Comparison of ENCODE assay signal across 21 cellular contexts in genomic region chr5:131475416-131476045, GRCh38.
DNase-seq lines count a peak whose midpoint lies in the region; FAIRE-seq and TF ChIP-seq lines count a peak whose summit lies in the region.
"Had no signal": no experiment of that assay in that cellular context is flagged by ENCODE, and none has a peak within 500 bp of the region (broad histone marks: within the 10 kb centered on the region; RNA-seq: fewer than 3 reads in every experiment).

No MANE protein-coding gene starts in this region.

- peak overlapping the region in 1 of 2 experiments; percentile 79; a peak in 2 of 4 replicates for H3K27ac ChIP-seq in SK-N-SH (ENCODE audit: low read depth in 2 of 2, low read length in 1 of 2)
- H3K27ac ChIP-seq in endothelial cell of umbilical vein (ENCODE audit: insufficient read depth, low read depth, low read length): no peak overlapping the region
- H3K27ac ChIP-seq in osteoblast (ENCODE audit: low read depth, low read length): peak overlapping the region; percentile 78
- H3K27ac ChIP-seq in WERI-Rb-1: no peak overlapping the region
- H3K27ac ChIP-seq: BLaER1 treated with 17β-estradiol and CSF1 and Interleukin-3, amounts not matched to agents 10 nM and 100 nM had no signal

- intact Hi-C loops in endothelial cell of umbilical vein (cut with micrococcal nuclease): no loop called here

- no peaks in the 10 kb centered on the region for H4K20me1 ChIP-seq in SK-N-SH (ENCODE audit: insufficient read depth)
- no peaks in the 10 kb centered on the region for H4K20me1 ChIP-seq in endothelial cell of umbilical vein (replicated peaks; ENCODE audit: control insufficient read depth, extremely low read depth, insufficient read depth, low read length)
- H4K20me1 ChIP-seq in osteoblast (ENCODE audit: insufficient read depth, low read length): no peaks in the 10 kb centered on the region
- H4K20me1 ChIP-seq: BLaER1 treated with 17β-estradiol and CSF1 and Interleukin-3, amounts not matched to agents 10 nM and 100 nM had no signal

- H3K9me2 ChIP-seq in SK-N-SH: no peaks in the 10 kb centered on the region

- H3K9me1 ChIP-seq in endothelial cell of umbilical vein (replicated peaks; ENCODE audit: control insufficient read depth, extremely low read depth, insufficient read depth, low read length): no peaks in the 10 kb centered on the region

- H3K4me2 ChIP-seq in SK-N-SH (0 out of 2 replicates have a peak overlapping the region, but pooled peaks have one; percentile 23), endothelial cell of umbilical vein (ENCODE audit: insufficient read depth, low read length) (peak overlapping the region; percentile 27), osteoblast (ENCODE audit: insufficient read depth, low read length) (peak overlapping the region; percentile 61)
- H3K4me2 ChIP-seq: BLaER1 treated with 17β-estradiol and CSF1 and Interleukin-3, amounts not matched to agents 10 nM and 100 nM had no signal

- dilution Hi-C loops in endothelial cell of umbilical vein (cut with MboI; ENCODE audit: extremely low pct_ligation_motif_present, low sequenced_read_pairs): no loop called here

- no peaks in the 10 kb centered on the region for H3K9me3 ChIP-seq in SK-N-SH
- no peaks in the 10 kb centered on the region for H3K9me3 ChIP-seq in endothelial cell of umbilical vein (replicated peaks; ENCODE audit: control insufficient read depth, insufficient read depth, low read length)
- no peaks in the 10 kb centered on the region for H3K9me3 ChIP-seq in osteoblast (ENCODE audit: low read depth, low read length)
- no peaks in the 10 kb centered on the region for H3K9me3 ChIP-seq in WERI-Rb-1 (ENCODE audit: severe bottlenecking)
- H3K9me3 ChIP-seq: BLaER1 treated with 17β-estradiol and CSF1 and Interleukin-3, amounts not matched to agents 10 nM and 100 nM had no signal

- peak overlapping the region; percentile 35; the same call in 1 of the 2 replicates for H3K9ac ChIP-seq in SK-N-SH
- H3K9ac ChIP-seq in endothelial cell of umbilical vein (replicated peaks; ENCODE audit: extremely low read depth, insufficient read depth, low read length): no peak overlapping the region
- H3K9ac ChIP-seq: BLaER1 treated with 17β-estradiol and CSF1 and Interleukin-3, amounts not matched to agents 10 nM and 100 nM had no signal

- no TSS peak for BruUV-seq in endothelial cell of umbilical vein (replicated peaks; lab: Mats Ljungman, UMichigan)

- no peak for TF ChIP-seq POLR2A in endothelial cell of umbilical vein (IDR thresholded peaks at IDR 0.05; ENCODE audit: low read depth, low read length)

- 82% methylated on average over 3 of the region's 3 CpGs for WGBS in SK-N-SH (ENCODE audit: low lambda C conversion rate)

- no peak for TF ChIP-seq CTCF in SK-N-SH (IDR thresholded peaks at IDR 0.05)
- no peak for TF ChIP-seq CTCF in endothelial cell of umbilical vein (IDR thresholded peaks at IDR 0.05; ENCODE audit: extremely low read depth in 1 of 2, insufficient read depth in 1 of 2, low read depth in 1 of 2, low read length in 2 of 2)
- TF ChIP-seq CTCF in osteoblast (IDR thresholded peaks at IDR 0.05; ENCODE audit: extremely low read depth, low read depth, low read length): no peak
- TF ChIP-seq CTCF in WERI-Rb-1 (IDR thresholded peaks at IDR 0.05; ENCODE audit: low read depth, low read length): no peak

- no peak for TF ChIP-seq EP300 in SK-N-SH (IDR thresholded peaks at IDR 0.05; ENCODE audit: borderline replicate concordance in 1 of 2, low read depth in 1 of 2, low read length in 1 of 2)

- H3K27me3 ChIP-seq in SK-N-SH (ENCODE audit: insufficient read depth): no peaks in the 10 kb centered on the region
- no peaks in the 10 kb centered on the region for H3K27me3 ChIP-seq in endothelial cell of umbilical vein (ENCODE audit: control insufficient read depth in 2 of 2, insufficient read depth in 2 of 2, low read length in 2 of 2)
- no peaks in the 10 kb centered on the region for H3K27me3 ChIP-seq in osteoblast (ENCODE audit: insufficient read depth, low read length)
- no peaks in the 10 kb centered on the region for H3K27me3 ChIP-seq in WERI-Rb-1 (ENCODE audit: insufficient read depth, low read depth, severe bottlenecking)
- H3K27me3 ChIP-seq: BLaER1 treated with 17β-estradiol and CSF1 and Interleukin-3, amounts not matched to agents 10 nM and 100 nM had no signal

- H2AFZ ChIP-seq in SK-N-SH (ENCODE audit: low read depth) (peak overlapping the region; percentile 9; the same call in 1 of the 2 replicates), endothelial cell of umbilical vein (ENCODE audit: low read depth, low read length) (no peak overlapping the region), osteoblast (ENCODE audit: low read length) (no peak overlapping the region)

- H3K36me3 ChIP-seq in SK-N-SH (replicated peaks in 1 of 2; ENCODE audit: control insufficient read depth in 1 of 2, insufficient read depth in 2 of 2, low read length in 1 of 2): peaks cover 8 to 21% of the 10 kb centered on the region in 2 experiments
- peaks cover 0 to 2% of the 10 kb centered on the region in 2 experiments for H3K36me3 ChIP-seq in endothelial cell of umbilical vein (ENCODE audit: control insufficient read depth in 2 of 2, extremely low read depth in 1 of 2, insufficient read depth in 2 of 2, low read length in 2 of 2)
- H3K36me3 ChIP-seq in osteoblast (ENCODE audit: insufficient read depth, low read length): peaks cover 3% of the 10 kb centered on the region
- peaks cover 16% of the 10 kb centered on the region for H3K36me3 ChIP-seq in WERI-Rb-1

- CTCF ChIA-PET in SK-N-SH (lab: Yijun Ruan, JAX) (no interaction called here), endothelial cell of umbilical vein (lab: Charles Lee) (interaction anchor here (0.9 kb wide), 1 partner anchor 46 kb away, joined by 3 read pairs; no protein-coding TSS in a partner anchor)

- no peak for TF ChIP-seq RAD21 in SK-N-SH (IDR thresholded peaks at IDR 0.05; ENCODE audit: low read length)

- H3F3A ChIP-seq in SK-N-SH (replicated peaks; ENCODE audit: insufficient read depth): peaks cover 13% of the 10 kb centered on the region

- no peak overlapping the region for H3K4me3 ChIP-seq in SK-N-SH (ENCODE audit: low read depth in 2 of 2, low read length in 1 of 2)
- H3K4me3 ChIP-seq in endothelial cell of umbilical vein (replicated peaks in 1 of 3; ENCODE audit: insufficient read depth in 1 of 3, low read depth in 1 of 3, low read length in 3 of 3): no peak overlapping the region
- no peak overlapping the region for H3K4me3 ChIP-seq in osteoblast (ENCODE audit: insufficient read depth, low read length)
- no peak overlapping the region for H3K4me3 ChIP-seq in WERI-Rb-1 (ENCODE audit: low read depth, low read length)
- H3K4me3 ChIP-seq: BLaER1 treated with 17β-estradiol and CSF1 and Interleukin-3, amounts not matched to agents 10 nM and 100 nM had no signal

- POLR2A ChIA-PET in SK-N-SH (lab: Yijun Ruan, JAX): no interaction called here
- POLR2A ChIA-PET in endothelial cell of umbilical vein (lab: Charles Lee): no interaction called here

- H3K79me2 ChIP-seq in SK-N-SH (ENCODE audit: insufficient read depth) (no peaks in the 10 kb centered on the region), endothelial cell of umbilical vein (ENCODE audit: control insufficient read depth, insufficient read depth, low read length) (no peaks in the 10 kb centered on the region), osteoblast (ENCODE audit: insufficient read depth, low read length) (no peaks in the 10 kb centered on the region)

- DNase-seq in EL (peak; percentile 14), SK-N-SH (no peak), endothelial cell of umbilical vein (ENCODE audit: low read depth, low spot score) (peak; percentile 44), osteoblast (ENCODE audit: insufficient read length, low spot score, missing footprints) (peak; percentile 47), COLO668 (lab: John Stamatoyannopoulos, UW; ENCODE audit: unreplicated experiment) (no peak), WERI-Rb-1 (no peak), SW480 (ENCODE audit: low spot score) (no peak)
- DNase-seq: activated CD4-positive, alpha-beta T cell treated with anti-CD3 and anti-CD28 coated beads, Interleukin-2, amount 50 U/mL, for 4 hours; activated naive CD8-positive, alpha-beta T cell treated with anti-CD3 and anti-CD28 coated beads, Interleukin-2, amount 10 ng/mL, durations not matched to agents 7 days and 5 days; activated T-cell treated with anti-CD3 and anti-CD28 coated beads, Interleukin-2, amount 50 U/mL, for 1 hour; caudate nucleus; DMS 273 treated with DMSO at 0.1 percent for 48 hours; effector CD8-positive, alpha-beta T cell; hippocampal formation; NCI-H146; NCI-H226; NK-92 treated with Interleukin-12 subunit alpha and Interleukin-12 subunit beta, amount 100 ng/mL, for 24 hours; RPMI8226 had no signal

- no peak for FAIRE-seq in endothelial cell of umbilical vein (lab: Jason Lieb, UNC)
- FAIRE-seq: H1, keratinocyte had no signal

- H3K4me1 ChIP-seq in SK-N-SH (ENCODE audit: control insufficient read depth in 1 of 2, insufficient read depth in 2 of 2, low read depth in 1 of 2, low read length in 1 of 2): peaks cover 0 to 11% of the 10 kb centered on the region in 2 experiments; a peak in 3 of 4 replicates
- H3K4me1 ChIP-seq in endothelial cell of umbilical vein (ENCODE audit: control insufficient read depth, extremely low read depth, insufficient read depth, low read length): peaks cover 3% of the 10 kb centered on the region
- H3K4me1 ChIP-seq in osteoblast (ENCODE audit: insufficient read depth, low read length): peaks cover 6% of the 10 kb centered on the region

TF ChIP-seq in SK-N-SH, 30 proteins besides CTCF, POLR2A, EP300 and RAD21 (continues in another document):
- no peak for TF ChIP-seq SMC3 (IDR thresholded peaks at IDR 0.05; ENCODE audit: low read depth, low read length)
- TF ChIP-seq FOXM1 (IDR thresholded peaks at IDR 0.05; ENCODE audit: low read depth): no peak
- TF ChIP-seq USF2 (IDR thresholded peaks at IDR 0.05; ENCODE audit: borderline replicate concordance, low read depth, low read length): no peak

TF ChIP-seq in endothelial cell of umbilical vein, 7 proteins besides CTCF, POLR2A, EP300 and RAD21:
- TF ChIP-seq JUN (IDR thresholded peaks at IDR 0.05; ENCODE audit: borderline replicate concordance, insufficient read depth, insufficient read length, low read depth): no peak
- TF ChIP-seq EZH2 (IDR thresholded peaks at IDR 0.05; ENCODE audit: borderline replicate concordance, low read depth, low read length, severe bottlenecking): no peak
- TF ChIP-seq MAX (IDR thresholded peaks at IDR 0.05; ENCODE audit: insufficient read depth, insufficient read length): no peak
- TF ChIP-seq MYC (IDR thresholded peaks at IDR 0.05; ENCODE audit: low read depth, low read length): no peak
- TF ChIP-seq FOS (IDR thresholded peaks at IDR 0.05; ENCODE audit: borderline replicate concordance, insufficient read depth, low read length): no peak
- no peak for TF ChIP-seq GATA2 (IDR thresholded peaks at IDR 0.05; ENCODE audit: insufficient read depth, insufficient read length, low read depth, low read length)
- TF ChIP-seq POLR2AphosphoS5 (IDR thresholded peaks at IDR 0.05; ENCODE audit: insufficient read depth, low read depth, low read length): no peak
TF ChIP-seq in endothelial cell of umbilical vein: peak in this region for 0.

Comparison
In these comparisons a context has a peak if more than half of its experiments do, and no peak if none do; other contexts are left out.
1. DNase-seq: peak in EL (single experiment), endothelial cell of umbilical vein (single experiment) and osteoblast (single experiment); none in SK-N-SH (single experiment), COLO668 (single experiment), WERI-Rb-1 (single experiment) and SW480 (single experiment).
2. Peak in every context shown above with its lines, with median percentiles within 50 percentile points of each other: H3K4me2 ChIP-seq.